In the genomic region with DNA sequence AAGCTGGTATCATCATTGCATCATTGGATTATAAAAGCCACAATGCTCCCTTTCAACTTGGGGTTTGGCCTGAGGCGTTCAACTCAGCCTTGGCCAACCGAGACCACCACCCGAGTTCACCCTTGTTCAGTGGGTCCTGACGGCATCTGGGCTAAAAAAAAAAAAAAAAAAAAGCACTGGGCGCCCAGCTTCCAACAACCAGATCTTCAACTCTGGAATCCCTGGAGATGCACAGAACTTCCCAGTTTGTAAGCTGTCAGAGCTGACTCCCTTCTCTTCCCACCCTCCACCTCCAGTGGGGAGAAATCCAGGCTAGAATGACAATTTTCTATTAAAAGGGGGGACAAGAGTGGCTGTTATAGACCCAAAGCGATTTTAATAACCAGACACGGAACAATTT, we compare ENCODE assay signal across 17 cellular contexts. TPM values are rescaled to one million over a fixed set of nuclear protein-coding genes. Genes with fewer than 3 reads are reported as not detected.
"Had no signal": no experiment of that assay in that cellular context is flagged by ENCODE, and none has a peak within 500 bp of the region (broad histone marks: within the 10 kb centered on the region; RNA-seq: fewer than 3 reads in every experiment).

No MANE protein-coding gene starts in this region.

- H3K27me3 ChIP-seq: gastrocnemius medialis, neutrophil, sigmoid colon, tibial nerve, vagina had no signal

- DNase-seq: activated CD4-positive, alpha-beta memory T cell treated with anti-CD3 and anti-CD28 coated beads for 36 hours; activated CD4-positive, alpha-beta T cell treated with anti-CD3 and anti-CD28 coated beads for 4 hours; activated T-cell treated with anti-CD3 and anti-CD28 coated beads for 4 hours; central memory CD4-positive, alpha-beta T cell; gastrocnemius medialis; kidney; mesenchymal stem cell; naive thymus-derived CD8-positive, alpha-beta T cell; sigmoid colon; stimulated activated naive B cell treated with anti-CD40 and anti-IgM and Interleukin-4, amounts not matched to agents 10 μg/mL and 1 μg/mL and 100 μg/mL, for 72 hours had no signal

- H3K4me3 Mint-ChIP-seq: activated CD4-positive, alpha-beta memory T cell treated with anti-CD3 and anti-CD28 coated beads for 36 hours; activated naive CD8-positive, alpha-beta T cell; naive thymus-derived CD8-positive, alpha-beta T cell; stimulated activated naive B cell treated with anti-CD40 and anti-IgM and Interleukin-4, amounts not matched to agents 10 μg/mL and 1 μg/mL and 100 μg/mL, for 72 hours; T-helper 2 cell treated with Interferon-gamma antibody and Interleukin-4, amounts not matched to agents 5 μg/mL and 100 μg/mL, for 36 hours had no signal

- H3K4me1 Mint-ChIP-seq: naive thymus-derived CD8-positive, alpha-beta T cell had no signal

- H3K27ac ChIP-seq: coronary artery, neutrophil, sigmoid colon, vagina had no signal

- H3K4me1 ChIP-seq: vagina had no signal

- H3K9me3 Mint-ChIP-seq: activated CD4-positive, alpha-beta memory T cell treated with anti-CD3 and anti-CD28 coated beads for 36 hours; naive thymus-derived CD8-positive, alpha-beta T cell; stimulated activated naive B cell treated with anti-CD40 and anti-IgM and Interleukin-4, amounts not matched to agents 10 μg/mL and 1 μg/mL and 100 μg/mL, for 72 hours; T-helper 2 cell treated with Interferon-gamma antibody and Interleukin-4, amounts not matched to agents 5 μg/mL and 100 μg/mL, for 36 hours had no signal

- H3K9me3 ChIP-seq: gastrocnemius medialis, neutrophil, sigmoid colon, tibial nerve, vagina had no signal

- H3K36me3 ChIP-seq: neutrophil, sigmoid colon had no signal

- H3K36me3 Mint-ChIP-seq: activated CD4-positive, alpha-beta memory T cell treated with anti-CD3 and anti-CD28 coated beads for 36 hours; activated naive CD8-positive, alpha-beta T cell; naive thymus-derived CD8-positive, alpha-beta T cell had no signal

- H3K27ac Mint-ChIP-seq: activated CD4-positive, alpha-beta memory T cell treated with anti-CD3 and anti-CD28 coated beads for 36 hours; activated naive CD8-positive, alpha-beta T cell; naive thymus-derived CD8-positive, alpha-beta T cell; stimulated activated naive B cell treated with anti-CD40 and anti-IgM and Interleukin-4, amounts not matched to agents 10 μg/mL and 1 μg/mL and 100 μg/mL, for 72 hours; T-helper 2 cell treated with Interferon-gamma antibody and Interleukin-4, amounts not matched to agents 5 μg/mL and 100 μg/mL, for 36 hours had no signal

- ATAC-seq: esophagus mucosa; gastrocnemius medialis; naive thymus-derived CD8-positive, alpha-beta T cell; stimulated activated naive B cell treated with anti-CD40 and anti-IgM and Interleukin-4, amounts not matched to agents 10 μg/mL and 1 μg/mL and 100 μg/mL, for 72 hours had no signal

- H3K27me3 Mint-ChIP-seq: activated CD4-positive, alpha-beta memory T cell treated with anti-CD3 and anti-CD28 coated beads for 36 hours; activated naive CD8-positive, alpha-beta T cell; stimulated activated naive B cell treated with anti-CD40 and anti-IgM and Interleukin-4, amounts not matched to agents 10 μg/mL and 1 μg/mL and 100 μg/mL, for 72 hours had no signal

- H3K4me3 ChIP-seq: coronary artery, gastrocnemius medialis, sigmoid colon, tibial nerve, vagina had no signal

RNA-seq across cellular contexts. Expression of gene GPRC5B, which starts 27.1 kb away (rescaled TPM):
- total RNA-seq: activated CD4-positive, alpha-beta memory T cell treated with anti-CD3 and anti-CD28 coated beads for 36 hours; naive thymus-derived CD8-positive, alpha-beta T cell had no signal
